Comparison of ENCODE assay signal across 18 cellular contexts in the genomic region with DNA sequence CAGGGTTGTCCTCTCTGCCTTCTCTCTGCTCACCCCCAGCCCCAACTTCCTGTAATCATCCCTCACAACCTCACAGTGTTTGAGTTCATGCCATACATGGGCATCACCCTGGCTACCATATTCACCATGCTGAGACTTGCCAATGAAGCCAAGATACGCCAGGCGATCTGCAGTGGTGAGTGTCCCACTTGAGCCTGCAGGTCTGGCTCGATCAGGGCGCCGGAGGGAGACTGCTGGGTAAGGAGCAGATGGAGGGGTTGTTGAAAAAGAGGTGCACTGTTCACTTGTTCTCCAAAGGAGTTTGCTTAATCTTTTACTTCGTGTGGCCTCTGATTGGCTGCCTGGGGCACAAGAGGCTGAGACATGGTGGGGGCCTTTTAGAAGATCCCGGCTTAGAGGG. TPM values are rescaled to one million over a fixed set of nuclear protein-coding genes. Genes with fewer than 3 reads are reported as not detected.
DNase-seq lines count a peak whose midpoint lies in the region; ATAC-seq, FAIRE-seq and TF ChIP-seq lines count a peak whose summit lies in the region.
"Had no signal": no experiment of that assay in that cellular context is flagged by ENCODE, and none has a peak within 500 bp of the region (broad histone marks: within the 10 kb centered on the region; RNA-seq: fewer than 3 reads in every experiment).

No MANE protein-coding gene starts in this region.

- H3K36me3 ChIP-seq in astrocyte (ENCODE audit: insufficient read depth, low read length) = no peaks in the 10 kb centered on the region

- H3K9me3 Mint-ChIP-seq in astrocyte (ENCODE audit: unreplicated experiment) (peaks cover 6% of the 10 kb centered on the region), MCF 10A (ENCODE audit: unreplicated experiment) (peaks cover 6% of the 10 kb centered on the region)
- H3K9me3 Mint-ChIP-seq: CD4-positive, alpha-beta T cell had no signal

- no peak overlapping the region for H2AFZ ChIP-seq in astrocyte (ENCODE audit: low read depth, low read length)

- CTCF ChIA-PET in MCF 10A (lab: Yijun Ruan, JAX) = no interaction called here

- peaks cover 29% of the 10 kb centered on the region for H3K27me3 Mint-ChIP-seq in astrocyte (ENCODE audit: low read depth, unreplicated experiment)
- no peaks in the 10 kb centered on the region for H3K27me3 Mint-ChIP-seq in MCF 10A (ENCODE audit: insufficient read depth, unreplicated experiment)
- H3K27me3 Mint-ChIP-seq: CD4-positive, alpha-beta T cell had no signal

- TF ChIP-seq CTCF in astrocyte (IDR thresholded peaks at IDR 0.05; ENCODE audit: insufficient read depth, low read depth, low read length) = no peak
- no peak for TF ChIP-seq CTCF in MCF 10A (IDR thresholded peaks at IDR 0.05; ENCODE audit: unreplicated experiment)

- no peaks in the 10 kb centered on the region for H4K20me1 ChIP-seq in astrocyte (ENCODE audit: insufficient read depth, low read length)

- BruUV-seq in MCF 10A (replicated peaks; lab: Mats Ljungman, UMichigan) = no TSS peak

- H3K27ac ChIP-seq in astrocyte (ENCODE audit: low read depth, low read length) = no peak overlapping the region
- H3K27ac ChIP-seq: 22Rv1, C4-2B had no signal

- H3K4me1 ChIP-seq in astrocyte (ENCODE audit: insufficient read depth, low read length) = no peaks in the 10 kb centered on the region
- H3K4me1 ChIP-seq: A549, Caco-2 had no signal

- FAIRE-seq in astrocyte (lab: Jason Lieb, UNC) = no peak
- FAIRE-seq: A549, D721Med, GM12878, H1 had no signal

- DNase-seq in DMS53 (lab: John Stamatoyannopoulos, UW) (peak; percentile 23), DMS53 treated with DMSO at 0.1 percent for 48 hours (lab: John Stamatoyannopoulos, UW; ENCODE audit: unreplicated experiment) (no peak), astrocyte (ENCODE audit: low read depth) (no peak), mesenteric fat pad (ENCODE audit: low spot score) (peak; percentile 39), MCF 10A (ENCODE audit: unreplicated experiment) (no peak), GM03348 (ENCODE audit: low spot score) (no peak)
- DNase-seq: AML-193; Caco-2; CD4-positive, alpha-beta T cell; GF-D8 had no signal

- H3K79me2 ChIP-seq in astrocyte (ENCODE audit: insufficient read depth, low read length) = no peaks in the 10 kb centered on the region

- H3K4me1 Mint-ChIP-seq in astrocyte (ENCODE audit: low read depth, unreplicated experiment) (no peaks in the 10 kb centered on the region), MCF 10A (ENCODE audit: insufficient read depth, unreplicated experiment) (no peaks in the 10 kb centered on the region)
- H3K4me1 Mint-ChIP-seq: H9 had no signal

- H3K27me3 ChIP-seq in astrocyte (ENCODE audit: insufficient read depth, low read length) = no peaks in the 10 kb centered on the region

- no peak overlapping the region for H3K9ac ChIP-seq in astrocyte (ENCODE audit: low read length)

- no peak overlapping the region for H3K4me2 ChIP-seq in astrocyte (ENCODE audit: low read length)
- H3K4me2 ChIP-seq: A549 had no signal

- no peak for ATAC-seq in GM21717 (IDR thresholded peaks at IDR 0.05; ENCODE audit: unreplicated experiment)
- ATAC-seq: A549, GM12878 had no signal

- intact Hi-C loops in MCF 10A (cut with micrococcal nuclease) = no loop called here

- H3K27ac Mint-ChIP-seq in astrocyte (ENCODE audit: unreplicated experiment) = peak overlapping the region; percentile 45
- H3K27ac Mint-ChIP-seq in MCF 10A (ENCODE audit: low read depth, unreplicated experiment) = no peak overlapping the region
- H3K27ac Mint-ChIP-seq: CD4-positive, alpha-beta T cell; H9 had no signal

- POLR2A ChIA-PET in MCF 10A (lab: Yijun Ruan, JAX) = interaction anchor here (0.5 kb wide), 1 partner anchor 59 kb away, joined by 3 read pairs; no protein-coding TSS in a partner anchor

- peaks cover 3% of the 10 kb centered on the region for H3K9me3 ChIP-seq in astrocyte (ENCODE audit: insufficient read depth, low read depth, low read length)
- H3K9me3 ChIP-seq: A549, Caco-2 had no signal

- no peak overlapping the region for H3K4me3 ChIP-seq in astrocyte (ENCODE audit: insufficient read depth, low read depth, low read length)
- H3K4me3 ChIP-seq: A549, GM12878 had no signal

- H3K4me3 Mint-ChIP-seq in astrocyte (ENCODE audit: unreplicated experiment) = no peak overlapping the region
- no peak overlapping the region for H3K4me3 Mint-ChIP-seq in MCF 10A (ENCODE audit: unreplicated experiment)
- H3K4me3 Mint-ChIP-seq: CD4-positive, alpha-beta T cell; H9 had no signal

- H3K36me3 Mint-ChIP-seq in astrocyte (ENCODE audit: low read depth, unreplicated experiment) (no peaks in the 10 kb centered on the region), MCF 10A (ENCODE audit: insufficient read depth, unreplicated experiment) (no peaks in the 10 kb centered on the region)

RNA-seq across cellular contexts. Expression of gene MROH2A, which starts 14.6 kb away (rescaled TPM):
- total RNA-seq in astrocyte (not detected in 2 replicates), mesenteric fat pad (not detected), MCF 10A (2022) (not detected in 2 replicates)
- total RNA-seq: Caco-2; CD4-positive, alpha-beta T cell; GM12878; H1; H9 had no signal

RNA-seq across cellular contexts. Expression of gene UGT1A1, which starts 32.6 kb away (rescaled TPM):
- total RNA-seq in astrocyte (not detected in 2 replicates), mesenteric fat pad (0.32 TPM), MCF 10A (2022) (not detected in 2 replicates)
- total RNA-seq: CD4-positive, alpha-beta T cell; GM12878; H1; H9 had no signal

Comparison
In these comparisons a context has a peak if more than half of its experiments do, and no peak if none do; other contexts are left out.
1. DNase-seq: peak in DMS53 (single experiment) and mesenteric fat pad (single experiment); none in DMS53 treated with DMSO at 0.1 percent for 48 hours (single experiment), astrocyte (single experiment), MCF 10A (single experiment) and GM03348 (single experiment).